In the genomic region with DNA sequence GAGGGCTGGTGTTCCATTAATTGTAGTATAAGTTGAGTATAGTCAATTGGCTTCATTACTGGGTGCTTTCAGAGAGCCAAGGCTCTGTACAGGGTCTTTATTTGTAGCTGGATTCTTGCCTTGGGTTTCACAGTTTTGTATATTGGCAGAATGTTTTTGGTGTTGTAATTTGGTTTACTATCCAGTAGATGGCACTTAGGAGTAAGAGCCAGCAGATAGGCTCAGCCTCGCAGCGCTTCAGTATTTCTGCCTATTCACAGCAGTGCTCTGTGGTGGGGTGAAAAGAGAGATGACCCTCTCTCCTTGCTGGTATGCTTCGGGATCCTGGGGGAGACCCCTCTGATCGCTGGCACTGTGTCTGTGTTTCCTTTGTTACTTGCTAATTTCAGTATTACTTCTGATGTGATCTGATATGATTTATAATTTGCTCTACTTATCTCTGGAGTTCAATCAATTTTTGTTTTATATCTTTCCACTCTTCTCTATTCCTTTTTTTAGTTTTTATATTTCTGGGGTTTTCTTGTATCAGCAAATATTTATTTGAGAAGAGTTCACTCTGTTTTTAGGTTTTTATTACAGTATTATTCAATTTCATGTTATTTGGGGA, we compare ENCODE assay signal across 9 cellular contexts. TPM values are rescaled to one million over a fixed set of nuclear protein-coding genes. Genes with fewer than 3 reads are reported as not detected.
DNase-seq lines count a peak whose midpoint lies in the region; ATAC-seq and TF ChIP-seq lines count a peak whose summit lies in the region.
"Had no signal": no experiment of that assay in that cellular context is flagged by ENCODE, and none has a peak within 500 bp of the region (broad histone marks: within the 10 kb centered on the region; RNA-seq: fewer than 3 reads in every experiment).

No MANE protein-coding gene starts in this region.

- no peak overlapping the region for H3K4me3 ChIP-seq in heart right ventricle

- no peak overlapping the region for H3K27ac Mint-ChIP-seq in activated T-helper 17 cell treated with anti-CD3 and anti-CD28 coated beads, Interleukin-2, amount 50 U/mL, for 72 hours

- no peak overlapping the region for H3K27ac ChIP-seq in heart right ventricle

- ATAC-seq in GM18907 (IDR thresholded peaks at IDR 0.05; ENCODE audit: unreplicated experiment) (peak; percentile 98), HG03066 (IDR thresholded peaks at IDR 0.05; ENCODE audit: low read depth, unreplicated experiment) (peak; percentile 80), heart right ventricle (peak; percentile 38 to 77 (median 62))
- peak; percentile 31 for ATAC-seq in activated T-helper 17 cell treated with anti-CD3 and anti-CD28 coated beads, Interleukin-2, amount 50 U/mL, for 72 hours (replicated peaks)

- H3K4me1 Mint-ChIP-seq in activated T-helper 17 cell treated with anti-CD3 and anti-CD28 coated beads, Interleukin-2, amount 50 U/mL, for 72 hours, result no peaks in the 10 kb centered on the region

- peak; percentile 12 for DNase-seq in Caki2 (ENCODE audit: low read depth)
- DNase-seq in NCI-H2227 (lab: John Stamatoyannopoulos, UW; ENCODE audit: unreplicated experiment), result peak; percentile 65
- peak; percentile 11 to 13 for DNase-seq in heart right ventricle
- peak; percentile 1 for DNase-seq in pulmonary artery endothelial cell (ENCODE audit: low read depth, low spot score)
- no peak for DNase-seq in DMS79 (lab: John Stamatoyannopoulos, UW)

- peaks cover 22% of the 10 kb centered on the region for H3K27me3 Mint-ChIP-seq in activated T-helper 17 cell treated with anti-CD3 and anti-CD28 coated beads, Interleukin-2, amount 50 U/mL, for 72 hours

- intact Hi-C loops in heart right ventricle (cut with DNase I), result loop anchor here in 1 of 10 donors (10.0 kb wide), 1 partner anchor 50 kb away; a partner anchor contains a TSS

- 5 to 13% methylated on average over 4 of the region's 4 CpGs for WGBS in heart right ventricle, 2 donors

- in situ Hi-C loops in Caki2 (cut with HindIII; ENCODE audit: low pct_unique_long_range_greater_than_20kb, low sequenced_read_pairs), result no loop called here

- H3K36me3 Mint-ChIP-seq in activated T-helper 17 cell treated with anti-CD3 and anti-CD28 coated beads, Interleukin-2, amount 50 U/mL, for 72 hours (ENCODE audit: low read depth), result no peaks in the 10 kb centered on the region

- no peaks in the 10 kb centered on the region for H3K9me3 Mint-ChIP-seq in activated T-helper 17 cell treated with anti-CD3 and anti-CD28 coated beads, Interleukin-2, amount 50 U/mL, for 72 hours

- peak; percentile 33 to 71 (median 59) for TF ChIP-seq CTCF in heart right ventricle (IDR thresholded peaks at IDR 0.05)

- peaks cover 0 to 2% (median 0%) of the 10 kb centered on the region in 9 donors for H3K4me1 ChIP-seq in heart right ventricle

- no peaks in the 10 kb centered on the region for H3K27me3 ChIP-seq in heart right ventricle

- H3K4me3 Mint-ChIP-seq in activated T-helper 17 cell treated with anti-CD3 and anti-CD28 coated beads, Interleukin-2, amount 50 U/mL, for 72 hours, result no peak overlapping the region

- H3K9me3 ChIP-seq in heart right ventricle, result no peaks in the 10 kb centered on the region

- peaks cover 0 to 22% (median 0%) of the 10 kb centered on the region in 9 donors for H3K36me3 ChIP-seq in heart right ventricle

RNA-seq across cellular contexts. Expression of a gene that starts 52.2 kb away (rescaled TPM):
- total RNA-seq in Caki2 (2014; rRNA removed; shearing (Covaris generic); ENCODE audit: low replicate concordance), result 0.84 and 1.8 TPM in 2 replicates
- total RNA-seq in activated T-helper 17 cell treated with anti-CD3 and anti-CD28 coated beads, Interleukin-2, amount 50 U/mL, for 72 hours, result under 1 TPM; 0.03 to 0.22 TPM
- 10 to 100 TPM; 51.3 to 83.0 (median 60.6) TPM for total RNA-seq in heart right ventricle
- 10 to 100 TPM in 1 of 2 donors, 1 to 10 TPM in 1; 4.4 to 15.9 TPM for polyA plus RNA-seq in heart right ventricle
- 2.3 and 4.7 TPM in 2 replicates for total RNA-seq in pulmonary artery endothelial cell
- total RNA-seq: activated CD8-positive, alpha-beta memory T cell treated with anti-CD3 and anti-CD28 coated beads for 36 hours had no signal

Comparison
In these comparisons a context has a peak if more than half of its experiments do, and no peak if none do; other contexts are left out.
1. ATAC-seq: peak in every context shown above with its lines; median percentile 98 in GM18907; 80 in HG03066; 62 in heart right ventricle; 31 in activated T-helper 17 cell treated with anti-CD3 and anti-CD28 coated beads, Interleukin-2, amount 50 U/mL, for 72 hours.